ENCODE assay signal across 28 cellular contexts in genomic region chr9:137056739-137057407, GRCh38. TPM values are rescaled to one million over a fixed set of nuclear protein-coding genes. Genes with fewer than 3 reads are reported as not detected.
DNase-seq lines count a peak whose midpoint lies in the region; ATAC-seq and TF ChIP-seq lines count a peak whose summit lies in the region.
"Had no signal": no experiment of that assay in that cellular context is flagged by ENCODE, and none has a peak within 500 bp of the region (broad histone marks: within the 10 kb centered on the region; RNA-seq: fewer than 3 reads in every experiment).

No MANE protein-coding gene starts in this region.

- H3K27ac ChIP-seq in 22Rv1 (peak overlapping the region; percentile 59), C4-2B (peak overlapping the region; percentile 63), ascending aorta (no peak overlapping the region)
- H3K27ac ChIP-seq: brain microvascular endothelial cell, KMS-11, SK-N-MC had no signal

- DNase-seq in NCI-H69 (lab: John Stamatoyannopoulos, UW) (peak; percentile 82), mucosa of descending colon (peak in 2 of 3 donors; percentile 40 to 58), Caco-2 (no peak), ascending aorta (ENCODE audit: low spot score in 2 of 2) (no peak)
- DNase-seq: activated CD4-positive, alpha-beta T cell treated with anti-CD3 and anti-CD28 coated beads, Interleukin-2, amount 50 U/mL, for 4 hours; activated naive CD4-positive, alpha-beta T cell treated with anti-CD3 and anti-CD28 coated beads for 36 hours; adrenal gland; brain microvascular endothelial cell; islet precursor cell; natural killer cell; NCI-H1694; right cardiac atrium; stimulated activated CD4-positive, alpha-beta T cell treated with anti-CD3 and anti-CD28 coated beads, Interleukin-4, amount 100 ng/mL, for 4 hours had no signal

- H3K36me3 ChIP-seq in mucosa of descending colon (ENCODE audit: low read depth) (no peaks in the 10 kb centered on the region), Caco-2 (ENCODE audit: control insufficient read depth, insufficient read depth, low read length) (no peaks in the 10 kb centered on the region), ascending aorta (no peaks in the 10 kb centered on the region)
- H3K36me3 ChIP-seq: adrenal gland, brain microvascular endothelial cell, pancreas had no signal

- no TSS peak for BruUV-seq in Caco-2 (replicated peaks; lab: Mats Ljungman, UMichigan)

- CTCF ChIA-PET in Caco-2 (lab: Charles Lee), result interaction anchor here (1.8 to 2.3 kb wide), 2 partner anchors 7 to 13 kb away, joined by 5 to 6 read pairs; partner anchors contain the start of gene SAPCD2

- ATAC-seq in mucosa of descending colon, result peak; percentile 14
- no peak for ATAC-seq in GM21528 (IDR thresholded peaks at IDR 0.05; ENCODE audit: low FRiP score, unreplicated experiment)
- ATAC-seq: natural killer cell; stimulated activated memory B cell treated with anti-CD40 and anti-IgM and Interleukin-4, amounts not matched to agents 10 μg/mL and 1 μg/mL and 100 μg/mL, for 72 hours had no signal

- TF ChIP-seq CTCF in 22Rv1 (IDR thresholded peaks at IDR 0.05), result no peak
- no peak for TF ChIP-seq CTCF in C4-2B (conservative IDR thresholded peaks at IDR 0.05)
- no peak for TF ChIP-seq CTCF in mucosa of descending colon (IDR thresholded peaks at IDR 0.05)
- TF ChIP-seq CTCF in Caco-2 (IDR thresholded peaks at IDR 0.05; ENCODE audit: insufficient read depth in 1 of 2, low read depth in 1 of 2, low read length in 1 of 2, severe bottlenecking in 1 of 2, unreplicated experiment in 1 of 2), result no peak
- no peak for TF ChIP-seq CTCF in ascending aorta (IDR thresholded peaks at IDR 0.05)

- H3K9me3 Mint-ChIP-seq in Caco-2 (ENCODE audit: unreplicated experiment), result no peaks in the 10 kb centered on the region
- H3K9me3 Mint-ChIP-seq: activated naive CD4-positive, alpha-beta T cell treated with anti-CD3 and anti-CD28 coated beads for 36 hours; activated T-helper 1 cell treated with anti-CD3 and anti-CD28 coated beads, Interleukin-12 subunit alpha, Interleukin-12 subunit beta, Interleukin-2, Interleukin-4 antibody, amounts not matched to agents 30 ng/mL and 10 ng/mL and 1 ng/mL, durations not matched to agents 14 hours and 24 hours and 36 hours; CD14-positive monocyte; mesothelial cell of epicardium; natural killer cell; stimulated activated memory B cell treated with anti-CD40 and anti-IgM and Interleukin-4, amounts not matched to agents 10 μg/mL and 1 μg/mL and 100 μg/mL, for 72 hours had no signal

- H3K36me3 Mint-ChIP-seq in Caco-2 (ENCODE audit: insufficient read depth, unreplicated experiment), result peaks cover 4% of the 10 kb centered on the region
- H3K36me3 Mint-ChIP-seq: CD14-positive monocyte; mesothelial cell of epicardium; natural killer cell; stimulated activated memory B cell treated with anti-CD40 and anti-IgM and Interleukin-4, amounts not matched to agents 10 μg/mL and 1 μg/mL and 100 μg/mL, for 72 hours had no signal

- intact Hi-C loops in mucosa of descending colon (cut with DNase I, micrococcal nuclease), result no loop called here
- intact Hi-C loops in Caco-2 (cut with micrococcal nuclease; ENCODE audit: unreplicated experiment), result no loop called here
- intact Hi-C loops in ascending aorta (cut with DNase I), result no loop called here

- H3K27me3 ChIP-seq in Caco-2 (replicated peaks; ENCODE audit: control insufficient read depth, insufficient read depth, low read length) (no peaks in the 10 kb centered on the region), ascending aorta (peaks cover 15% of the 10 kb centered on the region)
- H3K27me3 ChIP-seq: pancreas had no signal

- H3K4me3 ChIP-seq in mucosa of descending colon (no peak overlapping the region), Caco-2 (ENCODE audit: low read depth, low read length) (no peak overlapping the region), ascending aorta (no peak overlapping the region)
- H3K4me3 ChIP-seq: adrenal gland, pancreas, SK-N-MC had no signal

- no peaks in the 10 kb centered on the region for H3K27me3 Mint-ChIP-seq in Caco-2 (ENCODE audit: insufficient read depth, unreplicated experiment)

- H3K4me3 Mint-ChIP-seq in Caco-2 (ENCODE audit: unreplicated experiment), result no peak overlapping the region
- H3K4me3 Mint-ChIP-seq: activated naive CD4-positive, alpha-beta T cell treated with anti-CD3 and anti-CD28 coated beads for 36 hours; activated T-helper 1 cell treated with anti-CD3 and anti-CD28 coated beads, Interleukin-12 subunit alpha, Interleukin-12 subunit beta, Interleukin-2, Interleukin-4 antibody, amounts not matched to agents 30 ng/mL and 10 ng/mL and 1 ng/mL, durations not matched to agents 14 hours and 24 hours and 36 hours; mesothelial cell of epicardium; natural killer cell; stimulated activated memory B cell treated with anti-CD40 and anti-IgM and Interleukin-4, amounts not matched to agents 10 μg/mL and 1 μg/mL and 100 μg/mL, for 72 hours had no signal

- H3K9me3 ChIP-seq in mucosa of descending colon (no peaks in the 10 kb centered on the region), Caco-2 (no peaks in the 10 kb centered on the region), ascending aorta (no peaks in the 10 kb centered on the region)
- H3K9me3 ChIP-seq: adrenal gland, pancreas had no signal

- no peak overlapping the region for H3K27ac Mint-ChIP-seq in Caco-2 (ENCODE audit: unreplicated experiment)
- H3K27ac Mint-ChIP-seq: activated naive CD4-positive, alpha-beta T cell treated with anti-CD3 and anti-CD28 coated beads for 36 hours; activated T-helper 1 cell treated with anti-CD3 and anti-CD28 coated beads, Interleukin-12 subunit alpha, Interleukin-12 subunit beta, Interleukin-2, Interleukin-4 antibody, amounts not matched to agents 30 ng/mL and 10 ng/mL and 1 ng/mL, durations not matched to agents 14 hours and 24 hours and 36 hours; CD14-positive monocyte; mesothelial cell of epicardium; natural killer cell; stimulated activated memory B cell treated with anti-CD40 and anti-IgM and Interleukin-4, amounts not matched to agents 10 μg/mL and 1 μg/mL and 100 μg/mL, for 72 hours had no signal

- peaks cover 6% of the 10 kb centered on the region for H3K4me1 Mint-ChIP-seq in Caco-2 (ENCODE audit: low read depth, unreplicated experiment)
- H3K4me1 Mint-ChIP-seq: natural killer cell; stimulated activated memory B cell treated with anti-CD40 and anti-IgM and Interleukin-4, amounts not matched to agents 10 μg/mL and 1 μg/mL and 100 μg/mL, for 72 hours had no signal

- peaks cover 50% of the 10 kb centered on the region for H3K4me1 ChIP-seq in mucosa of descending colon (ENCODE audit: low read depth)
- H3K4me1 ChIP-seq in Caco-2, result peaks cover 18% of the 10 kb centered on the region
- peaks cover 5 to 16% of the 10 kb centered on the region in 2 donors for H3K4me1 ChIP-seq in ascending aorta

- POLR2A ChIA-PET in Caco-2 (lab: Charles Lee), result no interaction called here

RNA-seq across cellular contexts. Expression of gene ENTPD2, which starts 3.0 kb away (rescaled TPM):
- total RNA-seq in mucosa of descending colon (10 to 100 TPM in 2 of 3 donors, 1 to 10 TPM in 1; 7.7 to 26.8 (median 10.7) TPM), Caco-2 (2022) (2.9 and 3.4 TPM in 2 replicates), ascending aorta (not detected)
- total RNA-seq: activated naive CD4-positive, alpha-beta T cell treated with anti-CD3 and anti-CD28 coated beads for 36 hours; activated T-helper 1 cell treated with anti-CD3 and anti-CD28 coated beads, Interleukin-12 subunit alpha, Interleukin-12 subunit beta, Interleukin-2, Interleukin-4 antibody, amounts not matched to agents 30 ng/mL and 10 ng/mL and 1 ng/mL, durations not matched to agents 14 hours and 24 hours and 36 hours; glomerular endothelial cell; natural killer cell; RPMI7951; T-helper 1 cell treated with Interleukin-12 subunit alpha and Interleukin-12 subunit beta and Interleukin-4 antibody, amounts not matched to agents 30 ng/mL and 1 ng/mL, for 36 hours had no signal

RNA-seq across cellular contexts. Expression of gene NPDC1, which starts 10.9 kb away (rescaled TPM):
- total RNA-seq in mucosa of descending colon (100 to 1,000 TPM in 1 of 3 donors, 10 to 100 TPM in 2; 78.6 to 177 (median 83.0) TPM), Caco-2 (2022) (44.1 and 49.2 TPM in 2 replicates), ascending aorta (579 TPM)

RNA-seq across cellular contexts. Expression of gene SAPCD2, which starts 13.5 kb away (rescaled TPM):
- total RNA-seq in mucosa of descending colon, result 10 to 100 TPM in 1 of 3 donors, 1 to 10 TPM in 2; 2.7 to 11.2 (median 6.0) TPM
- total RNA-seq in Caco-2 (2022), result 53.3 and 57.5 TPM in 2 replicates
- total RNA-seq in ascending aorta, result 8.7 TPM

RNA-seq across cellular contexts. Expression of gene UAP1L1, which starts 20.4 kb away (rescaled TPM):
- 10 to 100 TPM; 10.5 to 13.6 (median 12.8) TPM for total RNA-seq in mucosa of descending colon
- total RNA-seq in Caco-2 (2022), result 22.7 and 24.6 TPM in 2 replicates
- total RNA-seq in ascending aorta, result 17.1 TPM

RNA-seq across cellular contexts. Expression of gene FUT7, which starts 25.0 kb away (rescaled TPM):
- total RNA-seq in mucosa of descending colon (under 1 TPM in 2 of 3 donors, not detected in 1; 0.14 to 0.27 TPM), Caco-2 (2022) (not detected in 2 replicates), ascending aorta (not detected)
- total RNA-seq: activated naive CD4-positive, alpha-beta T cell treated with anti-CD3 and anti-CD28 coated beads for 36 hours; chondrocyte; glomerular endothelial cell; RPMI7951; ureter had no signal

Comparison
In these comparisons a context has a peak if more than half of its experiments do, and no peak if none do; other contexts are left out.
1. H3K27ac ChIP-seq: peak in 22Rv1 (single experiment) and C4-2B (single experiment); none in ascending aorta (0 of 2).
2. DNase-seq: peak in NCI-H69 (single experiment) and mucosa of descending colon (2 of 3); none in Caco-2 (0 of 2) and ascending aorta (0 of 2).